In genomic region chr15:65033659-65034269, GRCh38 we compare ENCODE assay signal across 10 cellular contexts. TPM values are rescaled to one million over a fixed set of nuclear protein-coding genes. Genes with fewer than 3 reads are reported as not detected.
DNase-seq lines count a peak whose midpoint lies in the region; ATAC-seq, FAIRE-seq and TF ChIP-seq lines count a peak whose summit lies in the region.
"Had no signal": no experiment of that assay in that cellular context is flagged by ENCODE, and none has a peak within 500 bp of the region (broad histone marks: within the 10 kb centered on the region; RNA-seq: fewer than 3 reads in every experiment).

No MANE protein-coding gene starts in this region.

- peak in 3 of 4 experiments; percentile 24 to 41 (median 29) for ATAC-seq in T-cell (replicated peaks in 1 of 4)
- no peak for ATAC-seq in GM18502 (IDR thresholded peaks at IDR 0.05; ENCODE audit: poor library complexity, unreplicated experiment)

- DNase-seq in NCI-H2107 treated with DMSO at 0.1 percent for 48 hours (lab: John Stamatoyannopoulos, UW; ENCODE audit: unreplicated experiment) (peak; percentile 21), NCI-H2107 (lab: John Stamatoyannopoulos, UW) (no peak), MV-4-11 (lab: John Stamatoyannopoulos, UW) (peak; percentile 38), T-cell (peak in 5 of 34 experiments; percentile 14 to 28 (median 24)), foreskin fibroblast (peak; percentile 52 to 83), H54 (ENCODE audit: insufficient read length, low spot score) (no peak)
- peak; percentile 37 for DNase-seq in stimulated activated CD4-positive, alpha-beta T cell treated with anti-CD3 and anti-CD28 coated beads, Interleukin-4, amount 100 ng/mL, for 24 hours

- H3K4me1 Mint-ChIP-seq in T-cell, result peaks cover 8 to 13% (median 12%) of the 10 kb centered on the region in 3 donors

- no peak overlapping the region for H3K4me3 Mint-ChIP-seq in T-cell

- no peak for TF ChIP-seq POLR2A in H54 (IDR thresholded peaks at IDR 0.05; ENCODE audit: low read depth, low read length)

- TF ChIP-seq CTCF in foreskin fibroblast (IDR thresholded peaks at IDR 0.05; ENCODE audit: low read depth, low read length), result peak; percentile 75

- H3K4me3 ChIP-seq in foreskin fibroblast (ENCODE audit: low read depth in 1 of 2, low read length in 2 of 2), result no peak overlapping the region

- POLR2A ChIA-PET in T-cell (lab: Charles Lee), result interaction anchor here in 1 of 2 donors (0.6 kb wide), 1 partner anchor 49 kb away, joined by 3 read pairs; no protein-coding TSS in a partner anchor

- no peak overlapping the region for H3K27ac Mint-ChIP-seq in T-cell

- no peaks in the 10 kb centered on the region for H3K9me3 Mint-ChIP-seq in T-cell

- peaks cover 0 to 13% of the 10 kb centered on the region in 2 donors for H3K27me3 Mint-ChIP-seq in T-cell

- FAIRE-seq in H54 (lab: Jason Lieb, UNC), result no peak

- CTCF ChIA-PET in T-cell (lab: Charles Lee), result interaction anchor here (0.6 to 1.4 kb wide), 7 partner anchors 20 to 460 kb away, joined by 3 to 6 read pairs (median 4); partner anchors contain the start of gene PARP16 (in 1 of the 2)

- no peaks in the 10 kb centered on the region for H3K36me3 Mint-ChIP-seq in T-cell

RNA-seq across cellular contexts. Expression of gene MTFMT, which starts 4.3 kb away (rescaled TPM):
- 10 to 100 TPM; 10.3 to 22.0 (median 19.2) TPM for total RNA-seq in T-cell

RNA-seq across cellular contexts. Expression of gene SLC51B, which starts 11.4 kb away (rescaled TPM):
- not detected for total RNA-seq in T-cell
- total RNA-seq: activated CD8-positive, alpha-beta memory T cell treated with anti-CD3 and anti-CD28 coated beads for 36 hours; pulmonary artery endothelial cell had no signal

RNA-seq across cellular contexts. Expression of gene RASL12, which starts 34.0 kb away (rescaled TPM):
- under 1 TPM in 2 of 5 donors, not detected in 3; 0.09 to 0.18 TPM for total RNA-seq in T-cell
- total RNA-seq: activated CD8-positive, alpha-beta memory T cell treated with anti-CD3 and anti-CD28 coated beads for 36 hours; pulmonary artery endothelial cell had no signal

RNA-seq across cellular contexts. Expression of gene KBTBD13, which starts 42.8 kb away (rescaled TPM):
- not detected for total RNA-seq in T-cell
- total RNA-seq: activated CD8-positive, alpha-beta memory T cell treated with anti-CD3 and anti-CD28 coated beads for 36 hours; pulmonary artery endothelial cell had no signal

RNA-seq across cellular contexts. Expression of gene SPG21, which starts 44.0 kb away (rescaled TPM):
- total RNA-seq in T-cell, result 10 to 100 TPM; 40.1 to 58.4 (median 49.0) TPM

Comparison
In these comparisons a context has a peak if more than half of its experiments do, and no peak if none do; other contexts are left out.
1. DNase-seq: peak in NCI-H2107 treated with DMSO at 0.1 percent for 48 hours (single experiment), MV-4-11 (single experiment), foreskin fibroblast (2 of 2) and stimulated activated CD4-positive, alpha-beta T cell treated with anti-CD3 and anti-CD28 coated beads, Interleukin-4, amount 100 ng/mL, for 24 hours (single experiment); none in NCI-H2107 (single experiment) and H54 (single experiment).